ENCODE assay signal across 1 cellular context in the genomic region with DNA sequence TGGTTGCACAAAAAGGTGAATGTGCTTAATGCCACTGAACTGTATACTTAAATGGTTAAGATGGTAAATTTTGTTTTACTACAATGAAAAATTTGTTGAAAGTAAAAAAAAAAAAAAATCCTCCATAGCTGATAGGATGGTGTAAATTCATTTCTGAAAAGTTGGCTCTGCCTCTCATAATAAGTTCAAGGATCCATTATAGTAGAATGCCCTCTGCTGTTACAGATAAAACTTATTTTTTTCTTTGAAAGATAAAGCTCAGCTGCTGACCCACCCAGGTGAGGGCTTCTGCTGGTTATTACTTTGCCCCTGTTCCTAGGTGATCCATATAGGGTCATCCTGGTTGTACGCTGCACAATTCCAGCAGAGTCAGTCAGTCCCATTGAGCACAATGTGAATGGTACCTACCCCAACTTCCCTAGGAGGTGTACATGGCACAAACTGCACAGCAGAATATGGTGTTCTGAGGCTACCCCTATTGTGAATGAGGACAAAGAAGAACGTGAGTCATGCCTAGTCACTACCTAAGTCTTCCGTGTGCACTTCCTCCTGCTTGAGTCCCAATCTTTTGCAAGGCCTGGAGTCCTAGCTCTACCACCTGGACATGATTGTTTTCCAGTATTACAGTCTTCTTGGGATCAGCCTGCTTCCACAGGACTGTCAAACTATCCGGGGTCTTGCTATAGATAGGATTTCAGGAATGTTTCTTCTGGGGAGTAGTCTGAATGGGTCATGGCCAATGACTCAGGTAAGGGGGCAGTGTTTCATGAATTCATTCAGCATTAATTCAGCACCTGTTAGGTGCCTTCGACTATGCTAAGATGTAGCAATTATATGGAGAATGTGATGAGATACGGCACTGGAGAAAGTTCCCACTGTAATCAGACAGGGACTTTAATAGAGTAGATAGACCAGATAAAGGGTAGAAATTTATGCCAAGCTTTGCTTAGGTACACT.
A peak's percentile ranks its signal among the peaks of the same experiment; 100 is the strongest.
TF ChIP-seq lines count a peak whose summit lies in the region.

No MANE protein-coding gene starts in this region.

TF ChIP-seq in K562, 482 proteins besides CTCF, POLR2A, EP300 and RAD21:
- TF ChIP-seq SPI1 (IDR thresholded peaks at IDR 0.05; ENCODE audit: borderline replicate concordance, low read depth, low read length): 0 out of 2 replicates have a peak, but pooled peaks have one; percentile 9
- no peak for TF ChIP-seq ZNF146 (CRISPR knock-in tag; IDR thresholded peaks at IDR 0.05; ENCODE audit: unreplicated experiment)
